11 cellular contexts compared by ENCODE assay signal in the genomic region with DNA sequence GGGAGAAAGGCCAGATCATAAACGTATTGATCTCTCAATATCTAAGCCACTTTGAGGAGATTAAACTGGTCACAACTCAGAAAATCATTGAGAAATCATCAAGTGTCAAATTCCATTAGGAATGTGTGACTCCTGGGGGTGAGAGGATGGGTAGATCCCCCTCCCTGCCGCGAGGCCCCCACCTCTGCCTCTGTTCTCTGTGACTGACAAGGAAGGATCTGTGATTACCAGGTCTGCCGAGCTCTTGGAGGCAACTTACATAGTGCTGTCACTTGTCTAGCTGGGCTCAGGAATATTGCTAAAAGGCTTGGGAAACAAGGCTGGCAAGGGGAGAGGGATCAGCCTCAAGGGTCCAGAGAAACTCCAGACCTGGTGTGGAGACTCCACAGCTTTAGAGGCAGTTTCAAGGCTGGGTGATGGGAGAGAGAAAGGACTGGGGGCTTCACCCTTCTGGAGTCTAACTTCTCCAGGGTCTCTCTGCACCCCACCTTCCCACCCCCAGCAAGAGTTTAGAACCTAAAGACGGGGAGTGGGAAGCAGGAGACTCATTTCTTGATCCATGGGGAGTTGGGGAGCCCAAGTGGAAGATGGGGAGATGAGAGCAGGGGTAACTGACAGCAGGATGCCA. TPM values are rescaled to one million over a fixed set of nuclear protein-coding genes. Genes with fewer than 3 reads are reported as not detected.
DNase-seq lines count a peak whose midpoint lies in the region; ATAC-seq, FAIRE-seq and TF ChIP-seq lines count a peak whose summit lies in the region.
"Had no signal": no experiment of that assay in that cellular context is flagged by ENCODE, and none has a peak within 500 bp of the region (broad histone marks: within the 10 kb centered on the region; RNA-seq: fewer than 3 reads in every experiment).

No MANE protein-coding gene starts in this region.

- H3K9me1 ChIP-seq in keratinocyte (ENCODE audit: control insufficient read depth, extremely low read depth, insufficient read depth, low read length): no peaks in the 10 kb centered on the region

- H2AFZ ChIP-seq in keratinocyte (ENCODE audit: control insufficient read depth, low read length): peak overlapping the region; percentile 49

- H3K27ac ChIP-seq in CD8-positive, alpha-beta memory T cell (ENCODE audit: low read depth, low read length): no peak overlapping the region
- peak overlapping the region; percentile 97 for H3K27ac ChIP-seq in keratinocyte (ENCODE audit: control insufficient read depth, insufficient read depth, low read length)
- peak overlapping the region; percentile 98 for H3K27ac ChIP-seq in skeletal muscle tissue (ENCODE audit: low read depth, low read length)
- H3K27ac ChIP-seq: KMS-11 had no signal

- DNase-seq in CD8-positive, alpha-beta memory T cell: no peak
- no peak for DNase-seq in activated CD4-positive, alpha-beta memory T cell treated with anti-CD3 and anti-CD28 coated beads for 36 hours
- DNase-seq in keratinocyte (ENCODE audit: low read depth, low spot score) (no peak), ecto neural progenitor cell (ENCODE audit: low spot score) (no peak), NCI-H1436 (lab: John Stamatoyannopoulos, UW) (no peak)
- DNase-seq: NCI-H524 had no signal

- peaks cover 61 to 81% (median 75%) of the 10 kb centered on the region in 3 donors for H3K4me1 Mint-ChIP-seq in CD8-positive, alpha-beta memory T cell
- H3K4me1 Mint-ChIP-seq in activated CD4-positive, alpha-beta memory T cell treated with anti-CD3 and anti-CD28 coated beads for 36 hours (ENCODE audit: low read depth): peaks cover 78% of the 10 kb centered on the region

- no peaks in the 10 kb centered on the region for H3K9me3 ChIP-seq in CD8-positive, alpha-beta memory T cell (ENCODE audit: low read length)
- H3K9me3 ChIP-seq in keratinocyte (ENCODE audit: control insufficient read depth, low read depth, low read length) (no peaks in the 10 kb centered on the region), skeletal muscle tissue (ENCODE audit: control insufficient read depth in 3 of 3, low read length in 3 of 3) (no peaks in the 10 kb centered on the region)

- H4K20me1 ChIP-seq in keratinocyte (ENCODE audit: control insufficient read depth, extremely low read depth, insufficient read depth, low read length): no peaks in the 10 kb centered on the region

- CTCF ChIA-PET in CD8-positive, alpha-beta memory T cell (lab: Charles Lee): interaction anchor here (0.8 to 5.2 kb wide), 4 partner anchors 12 to 383 kb away, joined by 3 to 43 read pairs (median 6); partner anchors contain the start of gene ARMC12
- CTCF ChIA-PET in activated CD4-positive, alpha-beta memory T cell treated with anti-CD3 and anti-CD28 coated beads for 36 hours (lab: Charles Lee): interaction anchor here (2.0 to 5.9 kb wide), 2 partner anchors 12 to 38 kb away, joined by 6 to 35 read pairs; partner anchors contain the start of gene ARMC12

- H3K27me3 ChIP-seq in CD8-positive, alpha-beta memory T cell (ENCODE audit: insufficient read depth, low read length, poor library complexity, severe bottlenecking): no peaks in the 10 kb centered on the region
- no peaks in the 10 kb centered on the region for H3K27me3 ChIP-seq in keratinocyte (ENCODE audit: control insufficient read depth, extremely low read depth, insufficient read depth, low read length)
- H3K27me3 ChIP-seq in skeletal muscle tissue (ENCODE audit: control insufficient read depth in 3 of 3, insufficient read depth in 3 of 3, low read length in 3 of 3): no peaks in the 10 kb centered on the region

- FAIRE-seq in keratinocyte (lab: Jason Lieb, UNC): no peak

- no peaks in the 10 kb centered on the region for H3K79me2 ChIP-seq in keratinocyte (ENCODE audit: control insufficient read depth, insufficient read depth, low read length)

- H3K9ac ChIP-seq in keratinocyte (ENCODE audit: control insufficient read depth, extremely low read depth, insufficient read depth, low read length): peak overlapping the region; percentile 90
- H3K9ac ChIP-seq in skeletal muscle tissue (ENCODE audit: low read depth in 1 of 3, low read length in 3 of 3): peak overlapping the region; percentile 57 to 69 (median 57)
- H3K9ac ChIP-seq: KMS-11 had no signal

- H3K36me3 Mint-ChIP-seq in CD8-positive, alpha-beta memory T cell: no peaks in the 10 kb centered on the region
- no peaks in the 10 kb centered on the region for H3K36me3 Mint-ChIP-seq in activated CD4-positive, alpha-beta memory T cell treated with anti-CD3 and anti-CD28 coated beads for 36 hours

- no peak for ATAC-seq in GM18873 (IDR thresholded peaks at IDR 0.05; ENCODE audit: low FRiP score, unreplicated experiment)
- ATAC-seq in GM18909 (IDR thresholded peaks at IDR 0.05; ENCODE audit: poor library complexity, unreplicated experiment): no peak

- no peak overlapping the region for H3K4me3 ChIP-seq in CD8-positive, alpha-beta memory T cell (ENCODE audit: low read length)
- H3K4me3 ChIP-seq in keratinocyte (ENCODE audit: control insufficient read depth in 2 of 3, extremely low read depth in 1 of 3, insufficient read depth in 2 of 3, low read depth in 1 of 3, low read length in 3 of 3) (peak overlapping the region in 1 of 3 experiments; percentile 7), skeletal muscle tissue (ENCODE audit: low read length in 3 of 3) (peak overlapping the region in 1 of 3 donors; percentile 53)

- POLR2A ChIA-PET in CD8-positive, alpha-beta memory T cell (lab: Charles Lee): no interaction called here
- POLR2A ChIA-PET in activated CD4-positive, alpha-beta memory T cell treated with anti-CD3 and anti-CD28 coated beads for 36 hours (lab: Charles Lee): no interaction called here

- no peak for TF ChIP-seq CTCF in keratinocyte (optimal IDR thresholded peaks at IDR 0.05 in 1 of 3, IDR thresholded peaks at IDR 0.05 in 1 of 3, conservative IDR thresholded peaks at IDR 0.05 in 1 of 3; ENCODE audit: extremely low read depth in 1 of 3, insufficient read depth in 2 of 3, low read length in 3 of 3)

- H3K4me2 ChIP-seq in keratinocyte (ENCODE audit: control insufficient read depth, extremely low read depth, insufficient read depth, low read depth, low read length): peak overlapping the region; percentile 86
- H3K4me2 ChIP-seq: KMS-11 had no signal

- peaks cover 70% of the 10 kb centered on the region for H3K4me1 ChIP-seq in CD8-positive, alpha-beta memory T cell (ENCODE audit: insufficient read depth, low read length)
- H3K4me1 ChIP-seq in keratinocyte (ENCODE audit: control insufficient read depth, extremely low read depth, insufficient read depth, low read length) (peaks cover 52% of the 10 kb centered on the region), skeletal muscle tissue (ENCODE audit: control insufficient read depth in 3 of 3, insufficient read depth in 3 of 3, low read length in 3 of 3) (peaks cover 65 to 82% (median 71%) of the 10 kb centered on the region in 3 donors)

- dilution Hi-C loops in keratinocyte (cut with MboI; ENCODE audit: extremely low pct_ligation_motif_present, low sequenced_read_pairs): loop anchor here (25.0 kb wide), 1 partner anchor 163 kb away; no protein-coding TSS in a partner anchor

- H3K4me3 Mint-ChIP-seq in CD8-positive, alpha-beta memory T cell: peak overlapping the region in 3 of 7 donors; percentile 15 to 63 (median 28)
- H3K4me3 Mint-ChIP-seq in activated CD4-positive, alpha-beta memory T cell treated with anti-CD3 and anti-CD28 coated beads for 36 hours: peak overlapping the region; percentile 42

- H3K27ac Mint-ChIP-seq in CD8-positive, alpha-beta memory T cell: peak overlapping the region; percentile 55 to 88 (median 66)
- peak overlapping the region; percentile 87 for H3K27ac Mint-ChIP-seq in activated CD4-positive, alpha-beta memory T cell treated with anti-CD3 and anti-CD28 coated beads for 36 hours

- intact Hi-C loops in activated CD4-positive, alpha-beta memory T cell treated with anti-CD3 and anti-CD28 coated beads for 36 hours (cut with micrococcal nuclease): loop anchor here (5.0 kb wide), 1 partner anchor 58 kb away; no protein-coding TSS in a partner anchor

- peaks cover 0 to 4% of the 10 kb centered on the region in 2 donors for H3K27me3 Mint-ChIP-seq in CD8-positive, alpha-beta memory T cell
- no peaks in the 10 kb centered on the region for H3K27me3 Mint-ChIP-seq in activated CD4-positive, alpha-beta memory T cell treated with anti-CD3 and anti-CD28 coated beads for 36 hours

- no peaks in the 10 kb centered on the region for H3K36me3 ChIP-seq in CD8-positive, alpha-beta memory T cell (ENCODE audit: insufficient read depth, low read length)
- H3K36me3 ChIP-seq in keratinocyte (ENCODE audit: control insufficient read depth in 2 of 2, extremely low read depth in 1 of 2, insufficient read depth in 2 of 2, low read length in 2 of 2) (no peaks in the 10 kb centered on the region), skeletal muscle tissue (ENCODE audit: control insufficient read depth in 3 of 3, insufficient read depth in 3 of 3, low read length in 3 of 3) (no peaks in the 10 kb centered on the region)

- no peaks in the 10 kb centered on the region for H3K9me3 Mint-ChIP-seq in CD8-positive, alpha-beta memory T cell
- no peaks in the 10 kb centered on the region for H3K9me3 Mint-ChIP-seq in activated CD4-positive, alpha-beta memory T cell treated with anti-CD3 and anti-CD28 coated beads for 36 hours

RNA-seq across cellular contexts. Expression of gene ARMC12, which starts 11.6 kb away (rescaled TPM):
- under 1 TPM; 0.37 to 0.38 TPM for total RNA-seq in CD8-positive, alpha-beta memory T cell
- polyA plus RNA-seq in CD8-positive, alpha-beta memory T cell: 0.26 TPM
- total RNA-seq in activated CD4-positive, alpha-beta memory T cell treated with anti-CD3 and anti-CD28 coated beads for 36 hours: 1 to 10 TPM; 1.5 to 1.6 TPM
- polyA plus RNA-seq in keratinocyte: 0.34 to 1.7 TPM (median 0.54 TPM) in 3 replicates
- polyA plus RNA-seq in keratinocyte (2011; ENCODE audit: low read depth): not detected
- polyA plus RNA-seq in keratinocyte (2011; cell fraction: cytosol; rRNA removed): 0.43 TPM in 2 replicates
- 5.5 and 6.0 TPM in 2 replicates for polyA plus RNA-seq in keratinocyte (2011; cell fraction: nucleus; rRNA removed)
- polyA plus RNA-seq in keratinocyte (2012; ENCODE audit: low replicate concordance): 0.34 and 0.56 TPM in 2 replicates
- polyA minus RNA-seq in keratinocyte: 0.49 to 1.3 TPM (median 0.69 TPM) in 3 replicates
- polyA minus RNA-seq in keratinocyte (2011; cell fraction: cytosol; rRNA and poly(A)+ RNA removed): not detected
- polyA minus RNA-seq in keratinocyte (2011; cell fraction: nucleus; rRNA and poly(A)+ RNA removed): not detected in 2 replicates
- 0.52 TPM for total RNA-seq in skeletal muscle tissue

RNA-seq across cellular contexts. Expression of gene FKBP5, which starts 36.5 kb away (rescaled TPM):
- total RNA-seq in CD8-positive, alpha-beta memory T cell: 10 to 100 TPM; 55.7 to 58.8 TPM
- polyA plus RNA-seq in CD8-positive, alpha-beta memory T cell: 192 TPM
- total RNA-seq in activated CD4-positive, alpha-beta memory T cell treated with anti-CD3 and anti-CD28 coated beads for 36 hours: 100 to 1,000 TPM; 111 to 112 TPM
- 48.0 to 88.3 TPM (median 59.0 TPM) in 3 replicates for polyA plus RNA-seq in keratinocyte
- 29.3 TPM for polyA plus RNA-seq in keratinocyte (2011; ENCODE audit: low read depth)
- polyA plus RNA-seq in keratinocyte (2011; cell fraction: cytosol; rRNA removed): 53.4 and 63.7 TPM in 2 replicates
- 52.6 and 53.1 TPM in 2 replicates for polyA plus RNA-seq in keratinocyte (2011; cell fraction: nucleus; rRNA removed)
- polyA plus RNA-seq in keratinocyte (2012; ENCODE audit: low replicate concordance): 52.0 and 70.9 TPM in 2 replicates
- 15.1 to 56.8 TPM (median 27.8 TPM) in 3 replicates for polyA minus RNA-seq in keratinocyte
- polyA minus RNA-seq in keratinocyte (2011; cell fraction: cytosol; rRNA and poly(A)+ RNA removed): 22.8 TPM
- polyA minus RNA-seq in keratinocyte (2011; cell fraction: nucleus; rRNA and poly(A)+ RNA removed): 15.8 and 39.4 TPM in 2 replicates
- total RNA-seq in skeletal muscle tissue: 6.8 TPM

RNA-seq across cellular contexts. Expression of gene CLPSL2, which starts 51.2 kb away (rescaled TPM):
- total RNA-seq in CD8-positive, alpha-beta memory T cell: not detected
- not detected for polyA plus RNA-seq in CD8-positive, alpha-beta memory T cell
- total RNA-seq in activated CD4-positive, alpha-beta memory T cell treated with anti-CD3 and anti-CD28 coated beads for 36 hours: not detected
- not detected in 3 replicates for polyA plus RNA-seq in keratinocyte
- not detected for polyA plus RNA-seq in keratinocyte (2011; ENCODE audit: low read depth)
- polyA plus RNA-seq in keratinocyte (2011; cell fraction: cytosol; rRNA removed): not detected in 2 replicates
- polyA plus RNA-seq in keratinocyte (2011; cell fraction: nucleus; rRNA removed): not detected in 2 replicates
- not detected in 2 replicates for polyA plus RNA-seq in keratinocyte (2012; ENCODE audit: low replicate concordance)
- polyA minus RNA-seq in keratinocyte: not detected in 3 replicates
- polyA minus RNA-seq in keratinocyte (2011; cell fraction: cytosol; rRNA and poly(A)+ RNA removed): not detected
- polyA minus RNA-seq in keratinocyte (2011; cell fraction: nucleus; rRNA and poly(A)+ RNA removed): not detected in 2 replicates
- total RNA-seq in skeletal muscle tissue: not detected
- total RNA-seq: T-helper 2 cell treated with Interferon-gamma antibody and Interleukin-4, amounts not matched to agents 100 ng/mL and 5 ng/mL, for 36 hours had no signal

RNA-seq across cellular contexts. Expression of gene CLPSL1, which starts 55.6 kb away (rescaled TPM):
- not detected for total RNA-seq in CD8-positive, alpha-beta memory T cell
- polyA plus RNA-seq in CD8-positive, alpha-beta memory T cell: not detected
- total RNA-seq in activated CD4-positive, alpha-beta memory T cell treated with anti-CD3 and anti-CD28 coated beads for 36 hours: not detected
- polyA plus RNA-seq in keratinocyte: not detected in 3 replicates
- not detected for polyA plus RNA-seq in keratinocyte (2011; ENCODE audit: low read depth)
- not detected in 2 replicates for polyA plus RNA-seq in keratinocyte (2011; cell fraction: cytosol; rRNA removed)
- polyA plus RNA-seq in keratinocyte (2011; cell fraction: nucleus; rRNA removed): not detected in 2 replicates
- polyA plus RNA-seq in keratinocyte (2012; ENCODE audit: low replicate concordance): not detected in 2 replicates
- polyA minus RNA-seq in keratinocyte: not detected in 3 replicates
- not detected for polyA minus RNA-seq in keratinocyte (2011; cell fraction: cytosol; rRNA and poly(A)+ RNA removed)
- not detected in 2 replicates for polyA minus RNA-seq in keratinocyte (2011; cell fraction: nucleus; rRNA and poly(A)+ RNA removed)
- total RNA-seq in skeletal muscle tissue: not detected
- total RNA-seq: T-helper 2 cell treated with Interferon-gamma antibody and Interleukin-4, amounts not matched to agents 100 ng/mL and 5 ng/mL, for 36 hours had no signal
